In the genomic region with DNA sequence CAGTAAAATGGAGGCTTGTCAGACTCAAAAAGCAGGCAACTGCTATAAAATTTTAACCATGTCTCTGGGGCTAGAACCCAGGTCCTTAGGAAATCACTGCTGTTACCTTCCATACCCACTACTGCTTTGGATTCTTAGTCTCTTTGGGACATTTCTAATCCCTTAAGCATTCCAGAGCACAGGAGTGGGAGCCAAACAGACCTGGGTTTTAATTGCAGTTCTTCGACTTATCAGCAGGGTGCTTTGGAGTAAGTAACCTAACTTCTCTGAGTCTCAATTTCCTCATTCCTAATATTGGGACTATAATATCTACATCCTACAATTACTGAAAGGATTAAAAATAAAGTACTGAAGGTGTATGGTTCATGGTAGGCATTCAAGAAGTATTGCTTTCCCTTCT, we compare ENCODE assay signal across 29 cellular contexts.
"Had no signal": no experiment of that assay in that cellular context is flagged by ENCODE, and none has a peak within 500 bp of the region (broad histone marks: within the 10 kb centered on the region; RNA-seq: fewer than 3 reads in every experiment).

No MANE protein-coding gene starts in this region.

- H3K36me3 ChIP-seq: breast epithelium had no signal

- FAIRE-seq: astrocyte, K562, TTC549 had no signal

- H3K27me3 ChIP-seq: body of pancreas, breast epithelium had no signal

- DNase-seq: activated CD4-positive, alpha-beta T cell treated with anti-CD3 and anti-CD28 coated beads for 36 hours; activated CD4-positive, alpha-beta T cell treated with anti-CD3 and anti-CD28 coated beads, Interleukin-2, amount 10 ng/mL, durations not matched to agents 7 days and 5 days; activated CD4-positive, alpha-beta T cell treated with anti-CD3 and anti-CD28 coated beads, Interleukin-2, amount 50 U/mL, for 48 hours; activated CD8-positive, alpha-beta T cell treated with anti-CD3 and anti-CD28 coated beads, Interleukin-2, amount 10 ng/mL, durations not matched to agents 7 days and 5 days; activated effector memory CD4-positive, alpha-beta T cell treated with Interleukin-2 at 50 U/mL for 16 hours; activated naive CD4-positive, alpha-beta T cell; activated naive CD4-positive, alpha-beta T cell treated with anti-CD3 and anti-CD28 coated beads, Interleukin-2, amount 50 U/mL, for 16 hours; activated naive CD8-positive, alpha-beta T cell treated with anti-CD3 and anti-CD28 coated beads for 36 hours; activated T-cell treated with anti-CD3 and anti-CD28 coated beads, Interleukin-2, amount 50 U/mL, for 4 hours; amygdala; body of pancreas; NCI-H1105; NCI-H1417 treated with DMSO at 0.1 percent for 48 hours; NCI-H187 treated with DMSO at 0.1 percent for 48 hours; NCI-H2081; NCI-H226; NCI-H446 treated with DMSO at 0.1 percent for 48 hours; NCI-H524; NCI-H69; NK-92 treated with Interleukin-12 subunit alpha and Interleukin-12 subunit beta, amount 100 ng/mL, for 24 hours; Right ventricle myocardium superior had no signal

- H3K4me3 Mint-ChIP-seq: activated CD4-positive, alpha-beta T cell treated with anti-CD3 and anti-CD28 coated beads for 36 hours; activated CD4-positive, alpha-beta T cell treated with anti-CD3 and anti-CD28 coated beads, Interleukin-2, amount 10 ng/mL, durations not matched to agents 7 days and 5 days; activated CD8-positive, alpha-beta T cell treated with anti-CD3 and anti-CD28 coated beads, Interleukin-2, amount 10 ng/mL, durations not matched to agents 7 days and 5 days; activated naive CD8-positive, alpha-beta T cell treated with anti-CD3 and anti-CD28 coated beads for 36 hours; activated T-cell treated with anti-CD3 and anti-CD28 coated beads, Interleukin-2, amount 50 U/mL, for 4 hours; activated T-helper 1 cell treated with anti-CD3 and anti-CD28 coated beads, Interleukin-12 subunit alpha, Interleukin-12 subunit beta, Interleukin-2, Interleukin-4 antibody, amounts not matched to agents 30 ng/mL and 10 ng/mL and 1 ng/mL, durations not matched to agents 14 hours and 24 hours and 36 hours; T-helper 1 cell treated with Interleukin-12 subunit alpha and Interleukin-12 subunit beta and Interleukin-4 antibody, amounts not matched to agents 30 μg/mL and 1 μg/mL, for 36 hours; T-helper 2 cell treated with Interferon-gamma antibody and Interleukin-4, amounts not matched to agents 5 μg/mL and 100 μg/mL, for 36 hours had no signal

- H3K9me3 ChIP-seq: body of pancreas, breast epithelium had no signal

- H3K27me3 Mint-ChIP-seq: activated CD4-positive, alpha-beta T cell treated with anti-CD3 and anti-CD28 coated beads for 36 hours; activated CD4-positive, alpha-beta T cell treated with anti-CD3 and anti-CD28 coated beads, Interleukin-2, amount 10 ng/mL, durations not matched to agents 7 days and 5 days had no signal

- H3K36me3 Mint-ChIP-seq: activated naive CD8-positive, alpha-beta T cell treated with anti-CD3 and anti-CD28 coated beads for 36 hours had no signal

- H3K4me3 ChIP-seq: body of pancreas, breast epithelium, K562 had no signal

- H3K4me1 ChIP-seq: body of pancreas, breast epithelium had no signal

- H3K9me3 Mint-ChIP-seq: activated CD4-positive, alpha-beta T cell treated with anti-CD3 and anti-CD28 coated beads, Interleukin-2, amount 10 ng/mL, durations not matched to agents 7 days and 5 days; activated naive CD8-positive, alpha-beta T cell treated with anti-CD3 and anti-CD28 coated beads for 36 hours; activated T-helper 1 cell treated with anti-CD3 and anti-CD28 coated beads, Interleukin-12 subunit alpha, Interleukin-12 subunit beta, Interleukin-2, Interleukin-4 antibody, amounts not matched to agents 30 ng/mL and 10 ng/mL and 1 ng/mL, durations not matched to agents 14 hours and 24 hours and 36 hours; T-helper 1 cell treated with Interleukin-12 subunit alpha and Interleukin-12 subunit beta and Interleukin-4 antibody, amounts not matched to agents 30 μg/mL and 1 μg/mL, for 36 hours; T-helper 2 cell treated with Interferon-gamma antibody and Interleukin-4, amounts not matched to agents 5 μg/mL and 100 μg/mL, for 36 hours had no signal

- H3K4me1 Mint-ChIP-seq: activated CD4-positive, alpha-beta T cell treated with anti-CD3 and anti-CD28 coated beads for 36 hours; activated CD4-positive, alpha-beta T cell treated with anti-CD3 and anti-CD28 coated beads, Interleukin-2, amount 10 ng/mL, durations not matched to agents 7 days and 5 days; activated naive CD8-positive, alpha-beta T cell treated with anti-CD3 and anti-CD28 coated beads for 36 hours had no signal

- H3K27ac ChIP-seq: body of pancreas, breast epithelium had no signal

- ATAC-seq: activated CD4-positive, alpha-beta T cell treated with anti-CD3 and anti-CD28 coated beads for 36 hours; activated CD4-positive, CD25-positive, alpha-beta regulatory T cell treated with anti-CD3 and anti-CD28 coated beads, Interleukin-2, amount 50 U/mL, for 24 hours; activated CD8-positive, alpha-beta T cell treated with anti-CD3 and anti-CD28 coated beads, Interleukin-2, amount 10 ng/mL, durations not matched to agents 7 days and 5 days; activated T-cell treated with anti-CD3 and anti-CD28 coated beads, Interleukin-2, amount 50 U/mL, for 4 hours; body of pancreas; K562 had no signal

- H3K27ac Mint-ChIP-seq: activated CD4-positive, alpha-beta T cell treated with anti-CD3 and anti-CD28 coated beads for 36 hours; activated CD4-positive, alpha-beta T cell treated with anti-CD3 and anti-CD28 coated beads, Interleukin-2, amount 10 ng/mL, durations not matched to agents 7 days and 5 days; activated CD8-positive, alpha-beta T cell treated with anti-CD3 and anti-CD28 coated beads, Interleukin-2, amount 10 ng/mL, durations not matched to agents 7 days and 5 days; activated naive CD8-positive, alpha-beta T cell treated with anti-CD3 and anti-CD28 coated beads for 36 hours; activated T-helper 1 cell treated with anti-CD3 and anti-CD28 coated beads, Interleukin-12 subunit alpha, Interleukin-12 subunit beta, Interleukin-2, Interleukin-4 antibody, amounts not matched to agents 30 ng/mL and 10 ng/mL and 1 ng/mL, durations not matched to agents 14 hours and 24 hours and 36 hours; T-helper 1 cell treated with Interleukin-12 subunit alpha and Interleukin-12 subunit beta and Interleukin-4 antibody, amounts not matched to agents 30 μg/mL and 1 μg/mL, for 36 hours; T-helper 2 cell treated with Interferon-gamma antibody and Interleukin-4, amounts not matched to agents 5 μg/mL and 100 μg/mL, for 36 hours had no signal
